ENCODE assay signal across 18 cellular contexts in genomic region chr1:44351289-44351688, GRCh38. TPM values are rescaled to one million over a fixed set of nuclear protein-coding genes. Genes with fewer than 3 reads are reported as not detected.
DNase-seq lines count a peak whose midpoint lies in the region; ATAC-seq and TF ChIP-seq lines count a peak whose summit lies in the region.
"Had no signal": no experiment of that assay in that cellular context is flagged by ENCODE, and none has a peak within 500 bp of the region (broad histone marks: within the 10 kb centered on the region; RNA-seq: fewer than 3 reads in every experiment).

No MANE protein-coding gene starts in this region.

- POLR2A ChIA-PET in MCF 10A (lab: Yijun Ruan, JAX) = interaction anchor here (0.7 to 1.0 kb wide), 2 partner anchors 12 to 26 kb away, joined by 4 read pairs; no protein-coding TSS in a partner anchor

- no peaks in the 10 kb centered on the region for H3K27me3 Mint-ChIP-seq in MCF 10A (ENCODE audit: insufficient read depth, unreplicated experiment)
- H3K27me3 Mint-ChIP-seq: B cell; CD4-positive, CD25-positive, alpha-beta regulatory T cell had no signal

- no peaks in the 10 kb centered on the region for H3K9me3 ChIP-seq in breast epithelium
- no peaks in the 10 kb centered on the region for H3K9me3 ChIP-seq in WERI-Rb-1 (ENCODE audit: severe bottlenecking)
- H3K9me3 ChIP-seq in hepatocyte (ENCODE audit: low read depth) = no peaks in the 10 kb centered on the region
- H3K9me3 ChIP-seq in lower lobe of right lung = no peaks in the 10 kb centered on the region
- H3K9me3 ChIP-seq: BLaER1, Caco-2 had no signal

- peak overlapping the region; percentile 17 for H3K27ac Mint-ChIP-seq in MCF 10A (ENCODE audit: low read depth, unreplicated experiment)
- H3K27ac Mint-ChIP-seq: B cell; CD8-positive, alpha-beta T cell had no signal

- TF ChIP-seq CTCF in MCF 10A (IDR thresholded peaks at IDR 0.05; ENCODE audit: unreplicated experiment) = no peak
- no peak for TF ChIP-seq CTCF in breast epithelium (IDR thresholded peaks at IDR 0.05)
- no peak for TF ChIP-seq CTCF in WERI-Rb-1 (IDR thresholded peaks at IDR 0.05; ENCODE audit: low read depth, low read length)
- TF ChIP-seq CTCF in hepatocyte (IDR thresholded peaks at IDR 0.05; ENCODE audit: poor library complexity) = no peak
- TF ChIP-seq CTCF in lower lobe of right lung (IDR thresholded peaks at IDR 0.05) = no peak

- H3K4me3 Mint-ChIP-seq in MCF 10A (ENCODE audit: unreplicated experiment) = no peak overlapping the region
- H3K4me3 Mint-ChIP-seq: B cell; CD8-positive, alpha-beta T cell had no signal

- H3K4me1 ChIP-seq in breast epithelium (peaks cover 0 to 7% of the 10 kb centered on the region in 2 donors), hepatocyte (ENCODE audit: insufficient read depth) (peaks cover 22% of the 10 kb centered on the region), lower lobe of right lung (peaks cover 25% of the 10 kb centered on the region)
- H3K4me1 ChIP-seq: Caco-2 had no signal

- CTCF ChIA-PET in MCF 10A (lab: Yijun Ruan, JAX) = interaction anchor here (0.8 to 1.1 kb wide), 2 partner anchors 19 to 134 kb away, joined by 4 read pairs; no protein-coding TSS in a partner anchor

- H3K36me3 ChIP-seq in breast epithelium (no peaks in the 10 kb centered on the region), WERI-Rb-1 (no peaks in the 10 kb centered on the region; the same call in 1 of the 2 replicates), hepatocyte (replicated peaks; ENCODE audit: insufficient read depth, low read depth) (no peaks in the 10 kb centered on the region), lower lobe of right lung (no peaks in the 10 kb centered on the region)

- peaks cover 23% of the 10 kb centered on the region for H3K36me3 Mint-ChIP-seq in MCF 10A (ENCODE audit: insufficient read depth, unreplicated experiment)

- peaks cover 37% of the 10 kb centered on the region for H3K4me1 Mint-ChIP-seq in MCF 10A (ENCODE audit: insufficient read depth, unreplicated experiment)

- peaks cover 81% of the 10 kb centered on the region for H3K79me2 ChIP-seq in hepatocyte

- H3K4me3 ChIP-seq in breast epithelium (no peak overlapping the region), WERI-Rb-1 (ENCODE audit: low read depth, low read length) (no peak overlapping the region), hepatocyte (no peak overlapping the region), lower lobe of right lung (no peak overlapping the region)
- H3K4me3 ChIP-seq: BLaER1 had no signal

- DNase-seq in MCF 10A (ENCODE audit: unreplicated experiment) = no peak
- DNase-seq in breast epithelium (ENCODE audit: low spot score in 2 of 2) = no peak
- DNase-seq in WERI-Rb-1 = peak; percentile 18
- DNase-seq in hepatocyte (ENCODE audit: low spot score) = no peak
- DNase-seq in NCI-H748 (lab: John Stamatoyannopoulos, UW; ENCODE audit: unreplicated experiment) = no peak
- DNase-seq in lower lobe of right lung = no peak
- no peak for DNase-seq in posterior cingulate gyrus
- DNase-seq: Caco-2; CD4-positive, CD25-positive, alpha-beta regulatory T cell; CD8-positive, alpha-beta T cell; DMS153; DND-41; GOT3; HCEC 1CT had no signal

- H3K27me3 ChIP-seq in breast epithelium (no peaks in the 10 kb centered on the region), WERI-Rb-1 (ENCODE audit: insufficient read depth, low read depth, severe bottlenecking) (no peaks in the 10 kb centered on the region), hepatocyte (no peaks in the 10 kb centered on the region), lower lobe of right lung (ENCODE audit: low read depth) (no peaks in the 10 kb centered on the region)
- H3K27me3 ChIP-seq: BLaER1 had no signal

- H3K9me2 ChIP-seq in hepatocyte (replicated peaks; ENCODE audit: insufficient read depth) = no peaks in the 10 kb centered on the region

- no peak for TF ChIP-seq POLR2A in breast epithelium (IDR thresholded peaks at IDR 0.05)

- no peak for ATAC-seq in lower lobe of right lung
- ATAC-seq: CD8-positive, alpha-beta T cell had no signal

- no peak overlapping the region for H3K27ac ChIP-seq in breast epithelium
- no peak overlapping the region; the same call in 1 of the 2 replicates for H3K27ac ChIP-seq in WERI-Rb-1
- no peak overlapping the region for H3K27ac ChIP-seq in hepatocyte
- no peak overlapping the region for H3K27ac ChIP-seq in lower lobe of right lung
- H3K27ac ChIP-seq: 22Rv1, BLaER1, C4-2B had no signal

- intact Hi-C loops in MCF 10A (cut with micrococcal nuclease) (no loop called here), breast epithelium (cut with DNase I; ENCODE audit: low total_unique reads) (no loop called here), lower lobe of right lung (cut with DNase I) (no loop called here), posterior cingulate gyrus (cut with DNase I) (no loop called here)

- H4K20me1 ChIP-seq in hepatocyte (ENCODE audit: insufficient read depth, poor library complexity, severe bottlenecking) = peaks cover 22% of the 10 kb centered on the region

- WGBS in hepatocyte (ENCODE audit: low lambda C conversion rate, missing lambda C conversion rate) = 71% methylated on average over 2 of the region's 2 CpGs

- H2AFZ ChIP-seq in hepatocyte = no peak overlapping the region

- BruUV-seq in MCF 10A (replicated peaks; lab: Mats Ljungman, UMichigan) = no TSS peak

- no peaks in the 10 kb centered on the region for H3K9me3 Mint-ChIP-seq in MCF 10A (ENCODE audit: unreplicated experiment)
- H3K9me3 Mint-ChIP-seq: CD4-positive, CD25-positive, alpha-beta regulatory T cell; CD8-positive, alpha-beta T cell had no signal

- peak overlapping the region; percentile 27 for H3K4me2 ChIP-seq in hepatocyte
- H3K4me2 ChIP-seq: BLaER1 had no signal

RNA-seq across cellular contexts. Expression of gene ERI3, which starts 3.8 kb away (rescaled TPM):
- total RNA-seq in MCF 10A (2022) (70.5 and 83.4 TPM in 2 replicates), breast epithelium (10 to 100 TPM; 35.8 to 49.2 (median 41.1) TPM), hepatocyte (51.3 and 59.4 TPM in 2 replicates), lower lobe of right lung (36.3 TPM)
- 93.2 and 104 TPM in 2 replicates for polyA plus RNA-seq in hepatocyte

RNA-seq across cellular contexts. Expression of gene RNF220, which starts 53.8 kb away (rescaled TPM):
- total RNA-seq in MCF 10A (2022) = 65.4 and 67.1 TPM in 2 replicates
- total RNA-seq in breast epithelium = 100 to 1,000 TPM in 1 of 3 donors, 10 to 100 TPM in 2; 90.4 to 110 (median 93.4) TPM
- 79.9 and 117 TPM in 2 replicates for total RNA-seq in hepatocyte
- polyA plus RNA-seq in hepatocyte = 57.8 and 77.2 TPM in 2 replicates
- 72.5 TPM for total RNA-seq in lower lobe of right lung
